24 cellular contexts compared by ENCODE assay signal in genomic region chr1:112717263-112717662, GRCh38.
"Had no signal": no experiment of that assay in that cellular context is flagged by ENCODE, and none has a peak within 500 bp of the region (broad histone marks: within the 10 kb centered on the region; RNA-seq: fewer than 3 reads in every experiment).

No MANE protein-coding gene starts in this region.

- DNase-seq: activated CD4-positive, alpha-beta T cell treated with anti-CD3 and anti-CD28 coated beads, Interleukin-2, amount 50 U/mL, for 1 hour; activated CD4-positive, CD25-positive, alpha-beta regulatory T cell treated with anti-CD3 and anti-CD28 coated beads, Interleukin-2, amount 50 U/mL, for 72 hours; activated CD8-positive, alpha-beta T cell treated with anti-CD3 and anti-CD28 coated beads for 36 hours; activated T-cell treated with anti-CD3 and anti-CD28 coated beads, Interleukin-2, amount 50 U/mL, for 48 hours; anterior cingulate cortex; body of pancreas; dermis blood vessel endothelial cell; effector CD4-positive, alpha-beta T cell; gastrocnemius medialis; glutamatergic neuron; left lung; lower lobe of right lung; mesenchymal stem cell; nucleus accumbens; psoas muscle; stimulated activated CD4-positive, alpha-beta T cell treated with anti-CD3 and anti-CD28 coated beads, Interleukin-1b, Interleukin-23, amount 100 ng/mL, for 48 hours; stimulated activated CD4-positive, alpha-beta T cell treated with anti-CD3 and anti-CD28 coated beads, Interleukin-4, amount 100 ng/mL, for 4 hours; stimulated activated CD8-positive, alpha-beta memory T cell treated with anti-CD3 and anti-CD28 coated beads, Interleukin-4, amount 100 ng/mL, for 48 hours; T-cell had no signal

- H3K27me3 ChIP-seq: body of pancreas had no signal

- H3K9ac ChIP-seq: parathyroid adenoma had no signal

- H3K36me3 ChIP-seq: gastrocnemius medialis, left lung, lower lobe of right lung, tibial nerve had no signal

- H3K79me2 ChIP-seq: parathyroid adenoma had no signal

- ATAC-seq: activated CD8-positive, alpha-beta T cell treated with anti-CD3 and anti-CD28 coated beads for 36 hours; activated naive CD4-positive, alpha-beta T cell treated with anti-CD3 and anti-CD28 coated beads, Interleukin-2, amount 50 U/mL, for 72 hours; body of pancreas; gastrocnemius medialis; left lung; lower lobe of right lung; psoas muscle; stimulated activated memory B cell treated with anti-CD40 and anti-IgM and Interleukin-4, amounts not matched to agents 10 μg/mL and 1 μg/mL and 100 μg/mL, for 72 hours; T-cell had no signal

- H3K4me2 ChIP-seq: smooth muscle cell had no signal

- H3K27ac ChIP-seq: body of pancreas, gastrocnemius medialis, left lung, lower lobe of right lung, parathyroid adenoma, psoas muscle, tibial nerve had no signal

- H3K4me3 ChIP-seq: body of pancreas, gastrocnemius medialis, left lung, lower lobe of right lung, psoas muscle, smooth muscle cell, tibial nerve had no signal
